ENCODE assay signal across 22 cellular contexts in the genomic region with DNA sequence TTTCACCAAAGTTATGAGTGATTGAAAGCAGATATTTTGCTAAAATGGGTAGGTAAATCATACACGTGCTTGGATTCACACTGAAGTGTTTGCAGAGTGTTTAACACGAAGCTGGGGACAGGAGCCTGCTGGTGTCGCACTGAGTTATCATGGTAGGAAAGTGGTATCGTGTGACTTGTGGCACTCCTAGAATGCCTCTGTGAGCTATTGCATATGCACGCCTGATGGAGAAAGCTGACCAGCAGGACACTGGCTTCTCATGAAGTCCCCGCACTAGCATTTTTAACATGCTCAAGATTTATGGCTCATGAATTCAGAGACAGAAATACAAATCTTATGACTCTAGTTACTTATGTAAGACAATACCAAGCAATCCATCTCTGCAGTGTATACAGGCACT. TPM values are rescaled to one million over a fixed set of nuclear protein-coding genes. Genes with fewer than 3 reads are reported as not detected.
"Had no signal": no experiment of that assay in that cellular context is flagged by ENCODE, and none has a peak within 500 bp of the region (broad histone marks: within the 10 kb centered on the region; RNA-seq: fewer than 3 reads in every experiment).

No MANE protein-coding gene starts in this region.

- H3K36me3 ChIP-seq: heart left ventricle, lower lobe of right lung, transverse colon had no signal

- H3K9me3 ChIP-seq: heart left ventricle, lower lobe of right lung, transverse colon had no signal

- DNase-seq: activated CD4-positive, alpha-beta T cell treated with anti-CD3 and anti-CD28 coated beads, Interleukin-2, amount 50 U/mL, for 1 hour; activated CD8-positive, alpha-beta memory T cell treated with anti-CD3 and anti-CD28 coated beads for 24 hours; activated naive CD4-positive, alpha-beta T cell treated with Interleukin-2 at 50 U/mL for 16 hours; activated naive CD8-positive, alpha-beta T cell treated with anti-CD3 and anti-CD28 coated beads, Interleukin-2, amount 50 U/mL, for 24 hours; aorta; cerebellar nuclear complex; effector memory CD8-positive, alpha-beta T cell; foreskin melanocyte; heart left ventricle; immature natural killer cell; lower lobe of right lung; nephron progenitor cell; occipital lobe; right cardiac atrium; small intestine; stimulated activated CD4-positive, alpha-beta T cell treated with anti-CD3 and anti-CD28 coated beads, Interleukin-4, amount 100 ng/mL, for 4 hours; stimulated activated CD8-positive, alpha-beta memory T cell treated with anti-CD3 and anti-CD28 coated beads, Interleukin-4, amount 100 ng/mL, for 48 hours; stimulated activated naive CD4-positive, alpha-beta T cell treated with Interleukin-2 at 50 U/mL for 16 hours; transverse colon had no signal

- ATAC-seq: activated CD4-positive, CD25-positive, alpha-beta regulatory T cell treated with anti-CD3 and anti-CD28 coated beads, Interleukin-2, amount 50 U/mL, for 24 hours; activated naive CD8-positive, alpha-beta T cell treated with anti-CD3 and anti-CD28 coated beads, Interleukin-2, amount 50 U/mL, for 24 hours; activated T-helper 17 cell treated with anti-CD3 and anti-CD28 coated beads, Interleukin-2, amount 50 U/mL, for 72 hours; effector memory CD8-positive, alpha-beta T cell; heart left ventricle; lower lobe of right lung; right cardiac atrium had no signal

- H3K27ac ChIP-seq: heart left ventricle, lower lobe of right lung, transverse colon had no signal

- H3K4me1 ChIP-seq: heart left ventricle, lower lobe of right lung, transverse colon had no signal

- H3K4me3 ChIP-seq: heart left ventricle, lower lobe of right lung, transverse colon had no signal

- H3K27me3 ChIP-seq: heart left ventricle, transverse colon had no signal

RNA-seq across cellular contexts. Expression of a gene that starts 19.7 kb away (rescaled TPM):
- total RNA-seq: activated T-helper 17 cell treated with anti-CD3 and anti-CD28 coated beads, Interleukin-2, amount 50 U/mL, for 72 hours; aorta; lower lobe of right lung; occipital lobe; progenitor cell of endocrine pancreas; transverse colon had no signal
- polyA plus RNA-seq: heart left ventricle, immature natural killer cell, right cardiac atrium, small intestine had no signal
